In the genomic region with DNA sequence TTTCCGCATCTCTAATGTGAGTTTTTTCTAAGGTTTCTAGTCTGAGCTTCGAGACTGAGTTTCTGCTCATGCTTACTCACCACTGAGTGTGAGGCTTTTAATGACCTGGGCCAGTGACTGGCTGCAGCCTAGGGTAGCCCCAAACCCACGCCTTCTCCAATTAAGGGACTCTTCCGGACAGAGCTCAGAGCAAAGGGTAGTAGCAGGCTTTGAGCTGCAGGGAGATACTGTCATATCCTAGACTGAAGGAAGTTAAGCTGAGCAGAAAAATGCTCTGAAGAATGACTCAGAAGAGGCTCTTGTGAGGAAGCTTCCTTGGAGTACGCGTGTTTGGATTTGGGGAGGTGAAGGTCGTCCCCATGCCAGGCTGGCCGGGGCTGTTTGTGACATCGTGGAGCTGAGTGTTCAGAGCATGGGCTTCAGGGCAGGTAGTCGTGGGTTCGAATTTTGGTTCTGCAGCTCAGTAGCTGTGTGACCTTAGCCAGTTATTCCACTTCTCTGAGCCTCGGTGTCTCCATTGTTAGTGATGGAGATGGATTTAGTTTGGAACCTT, we compare ENCODE assay signal across 1 cellular context.
TF ChIP-seq lines count a peak whose summit lies in the region.

No MANE protein-coding gene starts in this region.

TF ChIP-seq in endothelial cell of umbilical vein, 7 proteins besides CTCF, POLR2A, EP300 and RAD21:
- TF ChIP-seq FOS (IDR thresholded peaks at IDR 0.05; ENCODE audit: borderline replicate concordance, insufficient read depth, low read length), result peak; percentile 24
- no peak for TF ChIP-seq MYC (IDR thresholded peaks at IDR 0.05; ENCODE audit: low read depth, low read length)
